In the genomic region with DNA sequence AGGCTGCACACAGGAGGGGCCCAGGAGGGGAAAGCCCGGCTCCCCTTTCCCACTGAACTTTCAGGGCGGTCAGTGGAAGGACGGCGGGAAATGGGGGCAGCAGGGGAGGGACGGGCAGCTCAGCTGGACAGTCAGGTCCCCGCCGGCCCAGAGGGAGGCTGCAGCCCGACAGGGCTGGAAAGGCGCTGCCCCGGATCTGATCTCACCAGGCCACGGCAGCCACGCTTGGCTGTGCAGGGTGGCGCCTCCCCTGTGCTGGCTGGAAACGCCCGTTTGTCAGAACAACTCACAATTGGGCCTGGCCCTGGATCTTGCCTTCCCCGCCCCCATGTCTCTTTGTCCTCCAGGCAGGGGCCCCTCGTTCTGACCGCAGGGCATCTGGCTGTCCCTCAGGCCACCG, we compare ENCODE assay signal across 27 cellular contexts. TPM values are rescaled to one million over a fixed set of nuclear protein-coding genes. Genes with fewer than 3 reads are reported as not detected.
DNase-seq lines count a peak whose midpoint lies in the region; ATAC-seq, FAIRE-seq and TF ChIP-seq lines count a peak whose summit lies in the region.
"Had no signal": no experiment of that assay in that cellular context is flagged by ENCODE, and none has a peak within 500 bp of the region (broad histone marks: within the 10 kb centered on the region; RNA-seq: fewer than 3 reads in every experiment).

No MANE protein-coding gene starts in this region.

- intact Hi-C loops in K562 (cut with micrococcal nuclease): no loop called here
- intact Hi-C loops in left ventricle myocardium inferior (cut with micrococcal nuclease): no loop called here

- H4K91ac ChIP-seq in neuronal stem cell (ENCODE audit: low read depth, low read length, poor library complexity): no peak overlapping the region

- H3K79me2 ChIP-seq in K562 (ENCODE audit: control insufficient read depth, insufficient read depth, low read length): no peaks in the 10 kb centered on the region

- CTCF ChIA-PET in K562 (lab: Yijun Ruan, JAX; ENCODE audit: low intra/inter-chr PET ratio): no interaction called here

- TF ChIP-seq POLR2A in K562 (conservative IDR thresholded peaks at IDR 0.05): no peak

- no peak for FAIRE-seq in K562 (lab: Jason Lieb, UNC)

- peak overlapping the region; percentile 8 for H3K14ac ChIP-seq in neuronal stem cell (ENCODE audit: low read length)

- POLR2A ChIA-PET in K562 (lab: Yijun Ruan, JAX): interaction anchor here (0.6 kb wide), 1 partner anchor 308 kb away, joined by 3 read pairs; no protein-coding TSS in a partner anchor

- H3K4me2 ChIP-seq in K562 (ENCODE audit: insufficient read depth, low read length): no peak overlapping the region
- H3K4me2 ChIP-seq in neuronal stem cell (ENCODE audit: insufficient read depth, low read length, poor library complexity, severe bottlenecking): no peak overlapping the region
- H3K4me2 ChIP-seq: GM23338 had no signal

- TF ChIP-seq EP300 in K562 (IDR thresholded peaks at IDR 0.05; ENCODE audit: low read length): no peak

- no peak overlapping the region for H2BK15ac ChIP-seq in neuronal stem cell (ENCODE audit: low read length)

- TF ChIP-seq RAD21 in K562 (CRISPR knock-in tag; conservative IDR thresholded peaks at IDR 0.05 in 1 of 2, IDR thresholded peaks at IDR 0.05 in 1 of 2): no peak

- H3K4ac ChIP-seq in neuronal stem cell (ENCODE audit: low read length): no peak overlapping the region

- H3K18ac ChIP-seq in neuronal stem cell (ENCODE audit: low read length): peak overlapping the region; percentile 83

- WGBS in K562 (ENCODE audit: insufficient coverage, low coverage, missing lambda C conversion rate): 1% methylated on average over 15 of the region's 19 CpGs
- whole genome bisulfite sequencing in neuronal stem cell (ENCODE audit: extremely low coverage in 2 of 2, insufficient read length in 2 of 2, insufficient replicate concordance in 1 of 2), 2 donors: no CpG with 5 or more reads among the region's 19 CpGs

- no TSS peak for BruUV-seq in K562 (replicated peaks; lab: Mats Ljungman, UMichigan)

- H2AFZ ChIP-seq in K562 (ENCODE audit: low read depth, low read length): no peak overlapping the region
- H2AFZ ChIP-seq in neuronal stem cell (ENCODE audit: low read length): no peak overlapping the region
- H2AFZ ChIP-seq: GM23338 had no signal

- in situ Hi-C loops in K562 (cut with MboI): no loop called here

- no peak overlapping the region for H2BK12ac ChIP-seq in neuronal stem cell (ENCODE audit: low read length)

- H3K4me3 ChIP-seq in K562 (no peak overlapping the region), left ventricle myocardium inferior (peak overlapping the region; percentile 37), neuronal stem cell (ENCODE audit: low read length in 2 of 2) (no peak overlapping the region)
- H3K4me3 ChIP-seq: esophagus squamous epithelium, GM23338, uterus had no signal

- ATAC-seq in K562: peak; percentile 40; the same call in 1 of the 3 replicates
- ATAC-seq: activated CD4-positive, alpha-beta T cell treated with anti-CD3 and anti-CD28 coated beads for 36 hours; GM23338; T-helper 17 cell had no signal

- H4K20me1 ChIP-seq in K562 (replicated peaks; ENCODE audit: control insufficient read depth, insufficient read depth, low read length): no peaks in the 10 kb centered on the region; the same call in 1 of the 2 replicates

- H3K9me3 ChIP-seq in K562 (replicated peaks; ENCODE audit: control insufficient read depth, insufficient read depth, low read depth, low read length) (no peaks in the 10 kb centered on the region), left ventricle myocardium inferior (replicated peaks) (no peaks in the 10 kb centered on the region), neuronal stem cell (replicated peaks in 1 of 2; ENCODE audit: control insufficient read depth in 2 of 2, insufficient read depth in 1 of 2, low read depth in 1 of 2, low read length in 2 of 2) (peaks cover 0 to 6% of the 10 kb centered on the region in 2 donors)
- H3K9me3 ChIP-seq: esophagus squamous epithelium, uterus had no signal

- peak overlapping the region; percentile 7 for H2BK5ac ChIP-seq in neuronal stem cell (ENCODE audit: low read length)

- peak overlapping the region; percentile 58 for H3K23ac ChIP-seq in neuronal stem cell (ENCODE audit: low read depth, low read length, poor library complexity)

- DNase-seq in EH (ENCODE audit: low read depth) (peak; percentile 6), K562 (ENCODE audit: extremely low read depth in 1 of 4, low spot score in 3 of 4) (no peak), left ventricle myocardium inferior (peak; percentile 54), neuronal stem cell (ENCODE audit: low spot score) (no peak), NCI-H1417 treated with DMSO at 0.1 percent for 48 hours (lab: John Stamatoyannopoulos, UW) (no peak), DMS 273 treated with DMSO at 0.1 percent for 48 hours (lab: John Stamatoyannopoulos, UW) (no peak), GM19238 (ENCODE audit: insufficient read length, low spot score) (no peak), NCI-H2227 treated with DMSO at 0.1 percent for 48 hours (lab: John Stamatoyannopoulos, UW) (no peak)
- DNase-seq: activated CD4-positive, alpha-beta T cell treated with anti-CD3 and anti-CD28 coated beads for 36 hours; activated CD8-positive, alpha-beta memory T cell treated with anti-CD3 and anti-CD28 coated beads for 24 hours; activated naive CD4-positive, alpha-beta T cell treated with anti-CD3 and anti-CD28 coated beads for 36 hours; activated T-cell treated with anti-CD3 and anti-CD28 coated beads, Interleukin-2, amount 50 U/mL, for 48 hours; amniotic stem cell; cortex of kidney; endodermal cell; esophagus squamous epithelium; NCI-H1694 treated with DMSO at 0.1 percent for 48 hours; NCI-H2171 treated with DMSO at 0.1 percent for 48 hours; T-helper 17 cell had no signal

- H3K9me1 ChIP-seq in K562 (ENCODE audit: control insufficient read depth, insufficient read depth, low read length): no peaks in the 10 kb centered on the region

- no peaks in the 10 kb centered on the region for H3K79me1 ChIP-seq in neuronal stem cell (ENCODE audit: low read depth, low read length)

- peak overlapping the region; percentile 79 for H2AK5ac ChIP-seq in neuronal stem cell (ENCODE audit: low read depth, low read length)

- H3K4me1 ChIP-seq in K562 (replicated peaks in 1 of 2; ENCODE audit: control insufficient read depth in 2 of 2, insufficient read depth in 2 of 2, low read length in 2 of 2) (peaks cover 0 to 5% of the 10 kb centered on the region in 2 experiments; a peak in 1 of 5 replicates), left ventricle myocardium inferior (no peaks in the 10 kb centered on the region), neuronal stem cell (ENCODE audit: control insufficient read depth in 2 of 2, insufficient read depth in 1 of 2, low read depth in 1 of 2, low read length in 2 of 2) (peaks cover 0 to 13% of the 10 kb centered on the region in 2 donors)
- H3K4me1 ChIP-seq: esophagus squamous epithelium, uterus had no signal

- H3K36me3 ChIP-seq in K562 (ENCODE audit: control insufficient read depth, insufficient read depth, low read length) (no peaks in the 10 kb centered on the region), left ventricle myocardium inferior (no peaks in the 10 kb centered on the region), neuronal stem cell (replicated peaks in 1 of 2; ENCODE audit: control insufficient read depth in 2 of 2, insufficient read depth in 2 of 2, low read length in 2 of 2) (peaks cover 0 to 2% of the 10 kb centered on the region in 2 donors)
- H3K36me3 ChIP-seq: esophagus squamous epithelium, uterus had no signal

- H2BK120ac ChIP-seq in neuronal stem cell (ENCODE audit: low read depth, low read length): no peak overlapping the region

- peaks cover 5 to 60% of the 10 kb centered on the region in 2 experiments; a peak in 4 of 5 replicates for H3K27me3 ChIP-seq in K562 (ENCODE audit: control insufficient read depth in 2 of 2, insufficient read depth in 2 of 2, low read length in 2 of 2)
- H3K27me3 ChIP-seq in left ventricle myocardium inferior (ENCODE audit: low read depth): peaks cover 91% of the 10 kb centered on the region
- H3K27me3 ChIP-seq in neuronal stem cell (ENCODE audit: control insufficient read depth in 3 of 3, insufficient read depth in 3 of 3, low read depth in 1 of 3, low read length in 3 of 3): peaks cover 0 to 57% (median 0%) of the 10 kb centered on the region in 3 experiments
- H3K27me3 ChIP-seq: uterus had no signal

- H3K27ac ChIP-seq in K562 (ENCODE audit: extremely low read depth, low read depth, low read length): no peak overlapping the region
- no peak overlapping the region for H3K27ac ChIP-seq in left ventricle myocardium inferior (replicated peaks)
- no peak overlapping the region for H3K27ac ChIP-seq in neuronal stem cell (replicated peaks; ENCODE audit: low read length)
- H3K27ac ChIP-seq: esophagus squamous epithelium had no signal

- H3K9ac ChIP-seq in K562 (ENCODE audit: insufficient read depth in 1 of 2, low read depth in 2 of 2, low read length in 2 of 2): no peak overlapping the region
- H3K9ac ChIP-seq in neuronal stem cell (ENCODE audit: low read depth, low read length, poor library complexity): no peak overlapping the region

- H4K8ac ChIP-seq in neuronal stem cell (ENCODE audit: low read depth, low read length): no peak overlapping the region

- TF ChIP-seq CTCF in K562 (IDR thresholded peaks at IDR 0.05 in 2 of 3, conservative IDR thresholded peaks at IDR 0.05 in 1 of 3; ENCODE audit: insufficient read depth in 2 of 3, low read depth in 1 of 3, low read length in 3 of 3): no peak
- no peak for TF ChIP-seq CTCF in left ventricle myocardium inferior (IDR thresholded peaks at IDR 0.05; ENCODE audit: borderline replicate concordance)

RNA-seq across cellular contexts. Expression of a gene that starts 43.2 kb away (rescaled TPM):
- 0.14 TPM in 1 of 2 replicates, not detected in the other for total RNA-seq in K562 (2011; cell fraction: chromatin; rRNA removed; ENCODE audit: low replicate concordance)
- total RNA-seq in K562 (2011; cell fraction: nucleolus; rRNA removed): not detected in 2 replicates
- total RNA-seq in K562 (2011; cell fraction: nucleoplasm; rRNA removed): not detected in 2 replicates
- total RNA-seq in K562 (2014; rRNA removed) (not detected in 2 replicates), K562 (2014; rRNA removed; fragmentation: Illumina TruSeq; extraction: Trizol) (not detected in 2 replicates), K562 (2015; rRNA removed; fragmentation: Illumina TruSeq; extraction: Trizol) (not detected in 2 replicates), K562 (2021) (not detected in 2 replicates), left ventricle myocardium inferior (not detected)
- polyA plus RNA-seq in K562 (2011; rRNA removed) (not detected in 2 replicates), K562 (2014; fragmentation: Illumina TruSeq; extraction: Trizol) (not detected in 2 replicates), K562 (2014; fragmentation: Nextera tagmentation; extraction: Ambion mirVana) (not detected), K562 (2014; rRNA removed) (not detected in 2 replicates)
- polyA plus RNA-seq in K562 (2011; cell fraction: cytosol; rRNA removed): 0.01 TPM in 1 of 2 replicates, not detected in the other
- polyA plus RNA-seq in K562 (2011; cell fraction: nucleus; rRNA removed): not detected in 2 replicates
- polyA plus RNA-seq in K562 (2012): not detected in 2 replicates
- polyA minus RNA-seq in K562 (2011; rRNA and poly(A)+ RNA removed): 0.15 TPM in 1 of 2 replicates, not detected in the other
- polyA minus RNA-seq in K562 (2011; cell fraction: cytosol; rRNA and poly(A)+ RNA removed): not detected in 2 replicates
- not detected in 2 replicates for polyA minus RNA-seq in K562 (2011; cell fraction: nucleus; rRNA and poly(A)+ RNA removed)
- 0.08 TPM for polyA plus RNA-seq in neuronal stem cell (2013, experiment 1 of 2)
- 0.07 TPM for polyA plus RNA-seq in neuronal stem cell (2013, experiment 2 of 2)
- total RNA-seq: activated CD4-positive, alpha-beta T cell treated with anti-CD3 and anti-CD28 coated beads for 36 hours; activated naive CD4-positive, alpha-beta T cell treated with anti-CD3 and anti-CD28 coated beads for 36 hours; bronchial epithelial cell; esophagus squamous epithelium; glomerular endothelial cell; LHCN-M2; lower leg skin; mononuclear cell; T-helper 17 cell had no signal
- polyA plus RNA-seq: BJ had no signal

Comparison
In these comparisons a context has a peak if more than half of its experiments do, and no peak if none do; other contexts are left out.
1. DNase-seq: peak in EH (single experiment) and left ventricle myocardium inferior (single experiment); none in K562 (0 of 4), neuronal stem cell (single experiment), NCI-H1417 treated with DMSO at 0.1 percent for 48 hours (single experiment), DMS 273 treated with DMSO at 0.1 percent for 48 hours (single experiment), GM19238 (single experiment) and NCI-H2227 treated with DMSO at 0.1 percent for 48 hours (single experiment).